In the genomic region with DNA sequence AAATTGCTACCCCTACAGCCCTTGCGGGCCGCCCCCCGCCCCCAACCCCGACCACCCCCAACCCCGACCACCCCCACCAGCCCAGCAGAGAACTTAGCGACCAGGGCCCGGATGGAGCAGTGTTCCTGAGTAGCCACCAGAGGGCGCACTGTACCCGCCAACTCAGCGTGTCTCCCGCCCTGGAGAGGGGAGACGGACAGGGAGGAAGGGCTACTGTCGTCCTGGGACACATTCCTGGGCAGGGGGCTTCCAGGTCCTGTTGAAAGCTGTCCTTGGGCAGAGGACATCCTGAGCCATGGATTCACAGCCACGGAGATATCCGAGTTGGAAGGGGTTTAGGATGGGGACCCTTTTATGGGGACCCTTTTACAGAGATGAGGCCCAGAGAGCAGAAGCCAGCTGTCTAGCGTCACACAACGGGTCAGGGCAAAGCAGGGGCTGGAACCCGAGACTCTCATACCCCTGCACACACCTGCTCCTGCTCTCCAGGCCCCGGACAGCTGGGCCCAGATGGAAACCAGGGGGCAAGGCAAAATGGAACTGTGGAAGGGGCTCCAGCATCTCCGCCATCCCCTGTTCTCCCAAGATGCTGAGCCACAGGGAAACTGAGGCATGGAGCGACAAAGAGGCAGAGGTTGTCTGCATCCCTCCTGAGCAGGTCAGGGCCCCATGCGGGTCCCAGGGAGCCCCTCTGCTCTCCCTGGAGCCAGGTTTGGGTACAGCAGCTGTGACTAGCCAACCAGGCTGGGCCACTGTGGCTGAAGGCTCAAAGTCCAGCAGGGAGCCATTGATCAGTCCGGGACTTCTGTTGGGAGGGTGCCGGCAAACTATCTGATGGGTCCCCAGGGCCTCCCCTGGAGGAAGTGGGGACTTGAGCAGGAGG, we compare ENCODE assay signal across 8 cellular contexts.
DNase-seq lines count a peak whose midpoint lies in the region; ATAC-seq and TF ChIP-seq lines count a peak whose summit lies in the region.

No MANE protein-coding gene starts in this region.

- DNase-seq in NCI-H2081 (lab: John Stamatoyannopoulos, UW) (peak; percentile 50 to 64), T47D (ENCODE audit: low read depth in 1 of 2, low spot score in 1 of 2) (peak; percentile 48 to 62), islet precursor cell (peak; percentile 85)
- DNase-seq in stimulated activated CD4-positive, alpha-beta T cell treated with anti-CD3 and anti-CD28 coated beads, Interleukin-2, amount 100 ng/mL, for 24 hours: peak; percentile 77 to 80

- no peak overlapping the region for H3K27ac ChIP-seq in C4-2B

- TF ChIP-seq CTCF in C4-2B (conservative IDR thresholded peaks at IDR 0.05) (peak; percentile 85), WI38 (IDR thresholded peaks at IDR 0.05; ENCODE audit: low read depth, low read length) (peak; percentile 90)

- no peak overlapping the region for H3K4me3 ChIP-seq in WI38 (ENCODE audit: low read depth, low read length)

- in situ Hi-C loops in T47D (cut with HindIII; ENCODE audit: low pct_unique_long_range_greater_than_20kb, low sequenced_read_pairs): no loop called here

- peak; percentile 41 for ATAC-seq in GM21737 (IDR thresholded peaks at IDR 0.05; ENCODE audit: unreplicated experiment)
- ATAC-seq in GM19324 (IDR thresholded peaks at IDR 0.05; ENCODE audit: low FRiP score, unreplicated experiment): no peak
